In the genomic region with DNA sequence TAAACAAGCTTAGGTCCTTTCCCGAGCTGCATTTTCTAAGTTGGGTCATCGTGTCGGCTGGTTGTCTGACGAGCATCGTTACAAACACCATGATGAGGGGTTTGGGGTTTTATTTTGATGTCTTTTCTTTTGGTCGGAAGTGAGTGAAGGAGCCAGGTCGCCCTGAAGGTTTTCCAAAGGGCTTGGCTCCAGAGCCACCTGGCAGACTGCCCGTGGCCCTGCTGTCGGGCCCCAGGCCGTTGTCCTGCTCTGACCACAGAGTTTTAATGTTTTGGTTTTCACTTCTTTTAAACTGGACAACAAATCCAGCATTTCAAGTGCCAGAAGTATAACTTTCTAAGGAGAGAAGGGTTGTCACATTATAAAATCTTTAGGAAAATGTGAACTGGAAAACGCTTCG, we compare ENCODE assay signal across 16 cellular contexts.
"Had no signal": no experiment of that assay in that cellular context is flagged by ENCODE, and none has a peak within 500 bp of the region (broad histone marks: within the 10 kb centered on the region; RNA-seq: fewer than 3 reads in every experiment).

No MANE protein-coding gene starts in this region.

- ATAC-seq: activated CD8-positive, alpha-beta T cell treated with anti-CD3 and anti-CD28 coated beads, Interleukin-2, amount 10 ng/mL, durations not matched to agents 7 days and 5 days; activated T-helper 17 cell treated with anti-CD3 and anti-CD28 coated beads, Interleukin-2, amount 50 U/mL, for 72 hours had no signal

- DNase-seq: activated CD4-positive, alpha-beta T cell treated with anti-CD3 and anti-CD28 coated beads for 1 hour; activated CD4-positive, alpha-beta T cell treated with anti-CD3 and anti-CD28 coated beads, Interleukin-2, amount 50 U/mL, for 1 hour; activated CD8-positive, alpha-beta T cell treated with anti-CD3 and anti-CD28 coated beads, Interleukin-2, amount 10 ng/mL, durations not matched to agents 7 days and 5 days; activated naive CD4-positive, alpha-beta T cell treated with Interleukin-2 at 50 U/mL for 16 hours; activated naive CD8-positive, alpha-beta T cell treated with anti-CD3 and anti-CD28 coated beads for 36 hours; central memory CD4-positive, alpha-beta T cell; cortex of kidney; foreskin fibroblast; kidney; mammary epithelial cell; nephron progenitor cell; stimulated activated CD4-positive, alpha-beta T cell treated with anti-CD3 and anti-CD28 coated beads, Interleukin-4, amount 100 ng/mL, for 1 hour; stimulated activated naive CD4-positive, alpha-beta T cell; T-helper 1 cell; T-helper 9 cell had no signal
